Comparison of ENCODE assay signal across 8 cellular contexts in the genomic region with DNA sequence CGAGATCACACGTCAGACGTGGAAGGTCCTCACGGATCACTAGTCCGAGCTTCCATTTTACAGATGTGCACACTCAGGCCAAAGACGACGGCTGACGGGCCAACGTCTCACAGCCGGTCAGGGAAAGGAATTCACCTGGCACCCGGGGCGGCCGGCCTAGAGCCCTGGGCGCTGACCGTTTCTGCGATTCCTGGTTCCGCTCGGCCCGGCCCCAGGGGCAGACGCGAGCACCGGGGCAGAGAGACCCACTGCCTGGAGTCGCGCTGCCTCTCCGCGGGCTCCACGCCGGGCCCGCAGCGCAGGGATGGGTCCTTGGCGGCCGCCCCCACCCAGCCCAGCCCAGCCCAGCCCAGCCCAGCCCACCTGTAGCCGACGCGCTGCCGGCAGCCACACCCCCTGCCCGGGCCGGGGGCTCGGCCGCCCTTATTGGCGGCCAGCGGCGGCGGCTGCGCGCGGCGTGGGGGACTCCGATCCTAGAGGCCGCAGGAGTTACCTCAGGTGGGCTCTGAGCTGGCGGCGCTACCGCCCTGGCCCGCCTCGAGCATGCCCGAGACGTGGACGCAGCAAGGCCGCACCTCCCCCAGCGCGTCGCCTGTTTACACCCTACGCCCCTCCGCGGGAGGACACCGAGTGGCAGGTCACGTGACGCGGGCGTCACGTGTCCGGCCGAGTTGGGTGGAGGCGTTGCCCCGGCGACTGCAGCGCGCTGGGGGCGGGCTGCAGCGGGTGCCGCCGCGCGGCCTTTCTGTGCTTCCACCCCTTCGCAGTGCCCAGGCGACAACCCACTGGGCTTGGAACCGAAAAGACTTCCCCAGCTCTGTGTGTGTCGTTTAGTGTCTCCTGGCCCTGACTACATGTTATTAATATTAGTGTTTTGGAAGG.
A peak's percentile ranks its signal among the peaks of the same experiment; 100 is the strongest.
DNase-seq lines count a peak whose midpoint lies in the region; ATAC-seq and TF ChIP-seq lines count a peak whose summit lies in the region.

No MANE protein-coding gene starts in this region.

- ATAC-seq in HG02759 (IDR thresholded peaks at IDR 0.05; ENCODE audit: unreplicated experiment) = peak; percentile 98
- ATAC-seq in psoas muscle = peak; percentile 98 to 100 (median 100)

- H3K36me3 ChIP-seq in right atrium auricular region (no peaks in the 10 kb centered on the region), psoas muscle (ENCODE audit: insufficient read depth in 1 of 2, low read depth in 1 of 2) (peaks cover 0 to 4% of the 10 kb centered on the region in 2 donors), uterus (no peaks in the 10 kb centered on the region)

- H3K27me3 ChIP-seq in right atrium auricular region (no peaks in the 10 kb centered on the region), psoas muscle (ENCODE audit: insufficient read depth in 3 of 3, low read length in 2 of 3) (no peaks in the 10 kb centered on the region), uterus (no peaks in the 10 kb centered on the region)

- TF ChIP-seq CTCF in GM12874 (IDR thresholded peaks at IDR 0.05; ENCODE audit: insufficient read depth, low read depth, low read length) = peak; percentile 29; the same call in 1 of the 2 replicates
- TF ChIP-seq CTCF in right atrium auricular region (IDR thresholded peaks at IDR 0.05) = peak in 1 of 2 donors; percentile 45
- no peak for TF ChIP-seq CTCF in psoas muscle (IDR thresholded peaks at IDR 0.05)
- TF ChIP-seq CTCF in uterus (IDR thresholded peaks at IDR 0.05) = peak in 3 of 4 experiments; percentile 7 to 19 (median 16)

- WGBS in psoas muscle, 3 donors = 0 to 1% (median 0%) methylated on average over 58 to 88 of the region's 88 CpGs

- H3K9me3 ChIP-seq in right atrium auricular region (no peaks in the 10 kb centered on the region), psoas muscle (peaks cover 3% of the 10 kb centered on the region), uterus (no peaks in the 10 kb centered on the region)

- intact Hi-C loops in psoas muscle (cut with DNase I) (loop anchor here in 1 of 2 donors (5.0 to 10.0 kb wide), 2 partner anchors 78 to 340 kb away; a partner anchor contains a TSS), uterus (cut with DNase I; ENCODE audit: low total_unique reads) (no loop called here)

- H3K27ac ChIP-seq in right atrium auricular region = peak overlapping the region; percentile 72 to 87
- H3K27ac ChIP-seq in psoas muscle = peak overlapping the region; percentile 70
- peak overlapping the region; percentile 65 to 83 for H3K27ac ChIP-seq in uterus

- peak overlapping the region; percentile 86 to 89 for H3K4me3 ChIP-seq in right atrium auricular region
- peak overlapping the region; percentile 82 for H3K4me3 ChIP-seq in psoas muscle
- peak overlapping the region; percentile 55 to 87 for H3K4me3 ChIP-seq in uterus

- peak; percentile 69 to 70 for TF ChIP-seq POLR2A in uterus (IDR thresholded peaks at IDR 0.05)

- DNase-seq in NCI-H1105 treated with DMSO at 0.1 percent for 48 hours (lab: John Stamatoyannopoulos, UW) (peak; percentile 78), T follicular helper cell (ENCODE audit: low read depth) (peak; percentile 84), amniotic stem cell (lab: John Stamatoyannopoulos, UW) (peak; percentile 66), right atrium auricular region (ENCODE audit: low spot score) (peak; percentile 89), psoas muscle (peak; percentile 94 to 97), uterus (peak; percentile 87 to 88)

- H3K4me1 ChIP-seq in right atrium auricular region (peaks cover 0 to 23% of the 10 kb centered on the region in 2 donors), psoas muscle (peaks cover 8% of the 10 kb centered on the region), uterus (peaks cover 0 to 7% of the 10 kb centered on the region in 2 donors)

Comparison
In these comparisons a context has a peak if more than half of its experiments do, and no peak if none do; other contexts are left out.
1. Peak in every context shown above with its lines: DNase-seq, ATAC-seq, H3K4me3 ChIP-seq and H3K27ac ChIP-seq.